Comparison of ENCODE assay signal across 8 cellular contexts in genomic region chr2:144358979-144359541, GRCh38.
DNase-seq lines count a peak whose midpoint lies in the region; ATAC-seq and TF ChIP-seq lines count a peak whose summit lies in the region.

No MANE protein-coding gene starts in this region.

- no peaks in the 10 kb centered on the region for H3K27me3 ChIP-seq in left lung

- TF ChIP-seq CTCF in left lung (IDR thresholded peaks at IDR 0.05), result no peak

- no peaks in the 10 kb centered on the region for H3K36me3 ChIP-seq in left lung

- intact Hi-C loops in left lung (cut with DNase I), result no loop called here
- intact Hi-C loops in head of caudate nucleus (cut with DNase I), result no loop called here

- peak overlapping the region; percentile 40 to 46 for H3K27ac ChIP-seq in left lung

- ATAC-seq in GM18517 (IDR thresholded peaks at IDR 0.05; ENCODE audit: unreplicated experiment) (peak; percentile 60), GM21825 (IDR thresholded peaks at IDR 0.05; ENCODE audit: unreplicated experiment) (peak; percentile 71), left lung (no peak)

- H3K4me3 ChIP-seq in left lung, result no peak overlapping the region

- peaks cover 4 to 6% of the 10 kb centered on the region in 2 donors for H3K4me1 ChIP-seq in left lung

- peak; percentile 11 for DNase-seq in NCI-H460 (ENCODE audit: extremely low read depth, low read depth)
- no peak for DNase-seq in left lung
- DNase-seq in HuH-7 (ENCODE audit: low spot score), result no peak
- no peak for DNase-seq in NCI-H1092 (lab: John Stamatoyannopoulos, UW)
- no peak for DNase-seq in head of caudate nucleus
- no peak for DNase-seq in GM03348 (ENCODE audit: low spot score)

- H3K9me3 ChIP-seq in left lung, result no peaks in the 10 kb centered on the region
